16 cellular contexts compared by ENCODE assay signal in genomic region chr16:83837566-83837965, GRCh38. TPM values are rescaled to one million over a fixed set of nuclear protein-coding genes. Genes with fewer than 3 reads are reported as not detected.
DNase-seq lines count a peak whose midpoint lies in the region; ATAC-seq, FAIRE-seq and TF ChIP-seq lines count a peak whose summit lies in the region.
"Had no signal": no experiment of that assay in that cellular context is flagged by ENCODE, and none has a peak within 500 bp of the region (broad histone marks: within the 10 kb centered on the region; RNA-seq: fewer than 3 reads in every experiment).

No MANE protein-coding gene starts in this region.

- no peak for ATAC-seq in pancreas
- no peak for ATAC-seq in GM19455 (IDR thresholded peaks at IDR 0.05; ENCODE audit: unreplicated experiment)

- no peaks in the 10 kb centered on the region for H3K79me2 ChIP-seq in H1 (ENCODE audit: control insufficient read depth in 1 of 2, insufficient read depth in 2 of 2, low read length in 2 of 2)

- peak overlapping the region; percentile 62 for H2BK15ac ChIP-seq in H1 (ENCODE audit: low read length)

- no peak overlapping the region for H2AFZ ChIP-seq in H1 (ENCODE audit: low read length)

- intact Hi-C loops in sigmoid colon (cut with DNase I) = no loop called here
- intact Hi-C loops in pancreas (cut with DNase I) = no loop called here

- H3K27ac ChIP-seq in H1 (ENCODE audit: low read depth, low read length) = no peak overlapping the region
- no peak overlapping the region for H3K27ac ChIP-seq in sigmoid colon
- no peak overlapping the region for H3K27ac ChIP-seq in pancreas

- no peak overlapping the region for H3K9ac ChIP-seq in H1 (replicated peaks in 1 of 4; ENCODE audit: extremely low read depth in 1 of 4, low read depth in 3 of 4, low read length in 3 of 4)

- H4K5ac ChIP-seq in H1 (ENCODE audit: insufficient read length, low read depth, low read length) = no peak overlapping the region

- POLR2A ChIA-PET in H1 (lab: Charles Lee; ENCODE audit: partially characterized antibody) = interaction anchor here (1.5 kb wide), 1 partner anchor 13 kb away, joined by 3 read pairs; no protein-coding TSS in a partner anchor

- no peaks in the 10 kb centered on the region for H4K20me1 ChIP-seq in H1 (replicated peaks in 1 of 2; ENCODE audit: control insufficient read depth in 1 of 2, insufficient read depth in 2 of 2, low read length in 2 of 2)

- no peaks in the 10 kb centered on the region for H3K23me2 ChIP-seq in H1 (ENCODE audit: low read depth, low read length)

- CTCF ChIA-PET in H1 (lab: Charles Lee; ENCODE audit: partially characterized antibody) = interaction anchor here (2.8 kb wide), 1 partner anchor 12 kb away, joined by 23 read pairs; no protein-coding TSS in a partner anchor

- no peaks in the 10 kb centered on the region for H3K27me3 ChIP-seq in H1 (replicated peaks in 1 of 4; ENCODE audit: control insufficient read depth in 3 of 4, extremely low read depth in 1 of 4, insufficient read depth in 3 of 4, low read length in 3 of 4)
- no peaks in the 10 kb centered on the region for H3K27me3 ChIP-seq in sigmoid colon
- peaks cover 0 to 3% (median 0%) of the 10 kb centered on the region in 4 donors for H3K27me3 ChIP-seq in pancreas

- TF ChIP-seq POLR2A in H1 (IDR thresholded peaks at IDR 0.05; ENCODE audit: control extremely low read depth in 1 of 2, low read depth in 2 of 2, low read length in 2 of 2) = no peak
- no peak for TF ChIP-seq POLR2A in sigmoid colon (IDR thresholded peaks at IDR 0.05)
- no peak for TF ChIP-seq POLR2A in H54 (IDR thresholded peaks at IDR 0.05; ENCODE audit: low read depth, low read length)

- H3K23ac ChIP-seq in H1 (ENCODE audit: insufficient read length) = no peak overlapping the region

- peak overlapping the region; percentile 69 for H2BK12ac ChIP-seq in H1 (ENCODE audit: low read depth, low read length)

- no peak overlapping the region for H4K8ac ChIP-seq in H1 (ENCODE audit: extremely low read depth, insufficient read depth, low read length)

- H3K36me3 ChIP-seq in H1 (ENCODE audit: control insufficient read depth in 2 of 4, insufficient read depth in 4 of 4, low read length in 3 of 4) = no peaks in the 10 kb centered on the region
- no peaks in the 10 kb centered on the region for H3K36me3 ChIP-seq in sigmoid colon
- H3K36me3 ChIP-seq in pancreas = no peaks in the 10 kb centered on the region

- no peak overlapping the region for H3K4ac ChIP-seq in H1 (replicated peaks; ENCODE audit: insufficient read length, low read depth, low read length)

- peaks cover 6 to 31% (median 16%) of the 10 kb centered on the region in 4 experiments for H3K4me1 ChIP-seq in H1 (replicated peaks in 1 of 4; ENCODE audit: control insufficient read depth in 3 of 4, insufficient read depth in 4 of 4, low read length in 3 of 4)
- H3K4me1 ChIP-seq in sigmoid colon = peaks cover 0 to 9% (median 2%) of the 10 kb centered on the region in 4 donors
- no peaks in the 10 kb centered on the region for H3K4me1 ChIP-seq in pancreas

- TF ChIP-seq CTCF in H1 (IDR thresholded peaks at IDR 0.05; ENCODE audit: control extremely low read depth in 1 of 3, insufficient read depth in 1 of 3, low read depth in 1 of 3, low read length in 3 of 3) (no peak), sigmoid colon (IDR thresholded peaks at IDR 0.05) (no peak), pancreas (IDR thresholded peaks at IDR 0.05) (no peak)

- 0 out of 2 replicates have a peak overlapping the region, but pooled peaks have one; percentile 7 for H3K18ac ChIP-seq in H1 (ENCODE audit: extremely low read depth, low read length)

- no peak overlapping the region for H3K4me3 ChIP-seq in H1 (ENCODE audit: extremely low read depth in 1 of 4, insufficient read depth in 2 of 4, low read depth in 3 of 4, low read length in 4 of 4)
- no peak overlapping the region for H3K4me3 ChIP-seq in sigmoid colon
- no peak overlapping the region for H3K4me3 ChIP-seq in pancreas

- no peak overlapping the region for H2BK120ac ChIP-seq in H1 (replicated peaks; ENCODE audit: low read depth, low read length)

- no peak overlapping the region for H3K56ac ChIP-seq in H1 (replicated peaks; ENCODE audit: insufficient read length, low read depth, low read length)

- H2BK20ac ChIP-seq in H1 (ENCODE audit: low read length) = peak overlapping the region; percentile 36; the same call in 1 of the 2 replicates

- peak; percentile 68 for FAIRE-seq in HTR-8/SVneo (lab: Jason Lieb, UNC)
- FAIRE-seq in H1 (lab: Jason Lieb, UNC) = no peak
- FAIRE-seq in H54 (lab: Jason Lieb, UNC) = no peak
- no peak for FAIRE-seq in pancreas (lab: Jason Lieb, UNC)
- FAIRE-seq: GM12891, GM18507 had no signal

- 87% methylated on average over 4 of the region's 4 CpGs; no CpG with 5 or more reads in 1 of the 2 experiments for WGBS in H1 (ENCODE audit: extremely low coverage in 1 of 2, insufficient coverage in 1 of 2, insufficient read length in 1 of 2, insufficient replicate concordance in 2 of 2, low coverage in 1 of 2, low lambda C conversion rate in 2 of 2, missing lambda C conversion rate in 1 of 2), 2 experiments
- WGBS in sigmoid colon, 2 donors = 89 to 93% methylated on average over 4 of the region's 4 CpGs
- WGBS in pancreas, 2 donors = 76 to 80% methylated on average over 4 of the region's 4 CpGs

- H3K9me3 ChIP-seq in H1 (ENCODE audit: insufficient read depth in 2 of 2, low read depth in 1 of 2, low read length in 1 of 2) = peaks cover 8 to 9% of the 10 kb centered on the region in 2 experiments
- no peaks in the 10 kb centered on the region for H3K9me3 ChIP-seq in sigmoid colon
- no peaks in the 10 kb centered on the region for H3K9me3 ChIP-seq in pancreas

- H2AK5ac ChIP-seq in H1 (ENCODE audit: low read depth, low read length) = peak overlapping the region; percentile 55; the same call in 1 of the 2 replicates

- H2BK5ac ChIP-seq in H1 (ENCODE audit: low read depth, low read length) = peak overlapping the region; percentile 16; the same call in 1 of the 2 replicates

- no peak overlapping the region for H3K4me2 ChIP-seq in H1 (ENCODE audit: insufficient read depth in 1 of 2, low read depth in 2 of 2, low read length in 2 of 2)

- H3K14ac ChIP-seq in H1 (ENCODE audit: insufficient read length) = no peak overlapping the region

- H3K79me1 ChIP-seq in H1 (ENCODE audit: low read depth, low read length) = no peaks in the 10 kb centered on the region

- no peak for TF ChIP-seq EP300 in H1 (IDR thresholded peaks at IDR 0.05; ENCODE audit: borderline replicate concordance in 1 of 2, low read depth in 2 of 2, low read length in 2 of 2)
- TF ChIP-seq EP300 in sigmoid colon (IDR thresholded peaks at IDR 0.05) = no peak

- no peak for TF ChIP-seq RAD21 in H1 (IDR thresholded peaks at IDR 0.05 in 1 of 2, conservative IDR thresholded peaks at IDR 0.05 in 1 of 2; ENCODE audit: low read depth in 2 of 2, low read length in 2 of 2)

- H4K91ac ChIP-seq in H1 (replicated peaks; ENCODE audit: insufficient read length, low read length) = peak overlapping the region; percentile 46

- DNase-seq in HTR-8/SVneo (ENCODE audit: insufficient read length, low spot score) = no peak
- no peak for DNase-seq in H1 (ENCODE audit: low read depth in 1 of 2, low spot score in 2 of 2)
- DNase-seq in sigmoid colon = peak; percentile 19
- DNase-seq in H54 (ENCODE audit: insufficient read length, low spot score) = no peak
- no peak for DNase-seq in pancreas
- DNase-seq: C1 segment of cervical spinal cord; Calu3; CD4-positive, alpha-beta memory T cell; COR-L47; DMS53; DMS79 treated with DMSO at 0.1 percent for 48 hours; GF-D8; HCEC 1CT had no signal

TF ChIP-seq in H1, 55 proteins besides CTCF, POLR2A, EP300 and RAD21:
- TF ChIP-seq TAF7 (optimal IDR thresholded peaks at IDR 0.05; ENCODE audit: borderline replicate concordance, low read depth, low read length) (no peak), SRF (IDR thresholded peaks at IDR 0.05; ENCODE audit: low read depth, low read length) (no peak), USF2 (IDR thresholded peaks at IDR 0.05; ENCODE audit: low read length) (no peak), CHD1 (IDR thresholded peaks at IDR 0.05; ENCODE audit: low read depth, low read length) (no peak), NANOG (IDR thresholded peaks at IDR 0.05; ENCODE audit: insufficient read depth, low read depth, low read length, poor library complexity, severe bottlenecking) (no peak)

RNA-seq across cellular contexts. Expression of gene HSBP1, which starts 29.8 kb away (rescaled TPM):
- 216 and 219 TPM in 2 replicates for total RNA-seq in H1 (2021; fragmentation: NEBNext Ultra II Directional; extraction: Animal tissue kit (Norgen Biotek cat#: 25700))
- polyA plus RNA-seq in H1 (2011; rRNA removed) = 56.3 and 78.4 TPM in 2 replicates
- 125 TPM for polyA plus RNA-seq in H1 (2011; cell fraction: cytosol; rRNA removed)
- 96.5 TPM for polyA plus RNA-seq in H1 (2011; cell fraction: nucleus; rRNA removed)
- 163 to 277 TPM (median 180 TPM) in 4 replicates for polyA plus RNA-seq in H1 (2012, experiment 1 of 2)
- 12.1 TPM for polyA plus RNA-seq in H1 (2012, experiment 2 of 2)
- polyA plus RNA-seq in H1 (2013, experiment 1 of 2) = 209 TPM
- 210 TPM for polyA plus RNA-seq in H1 (2013, experiment 2 of 2)
- polyA minus RNA-seq in H1 (2011; rRNA and poly(A)+ RNA removed) = 108 and 137 TPM in 2 replicates
- polyA minus RNA-seq in H1 (2011; cell fraction: cytosol; rRNA and poly(A)+ RNA removed) = 50.3 TPM
- polyA minus RNA-seq in H1 (2011; cell fraction: nucleus; rRNA and poly(A)+ RNA removed) = 39.2 TPM
- total RNA-seq in sigmoid colon = 10 to 100 TPM in 3 of 4 donors, 1 to 10 TPM in 1; 7.5 to 16.9 (median 12.7) TPM
- polyA plus RNA-seq in sigmoid colon = 10 to 100 TPM; 28.7 to 40.6 (median 36.6) TPM
- total RNA-seq in pancreas = 10 to 100 TPM; 21.3 to 53.7 (median 32.0) TPM
- 10 to 100 TPM; 16.3 to 32.8 TPM for polyA plus RNA-seq in pancreas
